ENCODE assay signal across 19 cellular contexts in the genomic region with DNA sequence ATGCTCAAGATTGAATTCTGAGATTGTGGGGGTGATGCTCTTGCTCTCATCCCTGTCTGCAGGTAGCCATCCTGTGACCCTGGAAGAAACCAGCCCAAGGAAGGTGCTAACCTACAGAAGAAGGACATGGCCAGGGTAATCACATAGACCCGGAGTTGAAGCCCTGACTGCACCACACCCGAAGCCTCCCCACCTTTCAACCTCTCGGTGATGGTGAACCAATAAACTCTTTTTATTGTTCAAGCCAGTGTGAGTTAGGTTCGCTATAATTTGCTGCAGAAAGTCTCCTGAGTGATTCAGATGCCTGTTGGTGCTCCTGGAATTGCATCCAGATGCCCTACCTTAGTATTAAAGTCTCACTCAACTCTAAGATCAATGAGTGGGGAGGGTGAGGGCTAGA.
"Had no signal": no experiment of that assay in that cellular context is flagged by ENCODE, and none has a peak within 500 bp of the region (broad histone marks: within the 10 kb centered on the region; RNA-seq: fewer than 3 reads in every experiment).

No MANE protein-coding gene starts in this region.

- H3K9me3 Mint-ChIP-seq: mesothelial cell of epicardium; natural killer cell treated with Interleukin-12 subunit alpha and Interleukin-12 subunit beta and Interleukin-15 and Interleukin-18, amount 100 ng/mL, for 72 hours; stimulated activated naive B cell treated with anti-CD40 and anti-IgM and Interleukin-4, amounts not matched to agents 10 μg/mL and 1 μg/mL and 100 μg/mL, for 72 hours had no signal

- H3K4me1 ChIP-seq: foreskin keratinocyte, testis had no signal

- H3K9ac ChIP-seq: parathyroid adenoma had no signal

- H3K4me3 ChIP-seq: sigmoid colon, skin epidermis, testis, tibial nerve, upper lobe of right lung had no signal

- H3K27ac ChIP-seq: foreskin keratinocyte, parathyroid adenoma, sigmoid colon, skin epidermis, testis, tibial nerve, upper lobe of right lung had no signal

- ATAC-seq: foreskin keratinocyte; left cardiac atrium; left ventricle myocardium superior; stimulated activated naive B cell treated with anti-CD40 and anti-IgM and Interleukin-4, amounts not matched to agents 10 μg/mL and 1 μg/mL and 100 μg/mL, for 72 hours; stimulated activated naive CD8-positive, alpha-beta T cell treated with anti-CD3 and anti-CD28 coated beads, Interleukin-15, amount 100 ng/mL, for 72 hours had no signal

- DNase-seq: dermis blood vessel endothelial cell; erythroblast; foreskin keratinocyte; kidney; left cardiac atrium; left ventricle myocardium superior; mammary epithelial cell; sigmoid colon; stimulated activated CD4-positive, alpha-beta T cell treated with anti-CD3 and anti-CD28 coated beads, Interleukin-2, amount 100 ng/mL, for 24 hours; stimulated activated CD4-positive, alpha-beta T cell treated with anti-CD3 and anti-CD28 coated beads, Interleukin-4, amount 100 ng/mL, for 4 hours; stimulated activated naive B cell treated with anti-CD40 and anti-IgM and Interleukin-4, amounts not matched to agents 10 μg/mL and 1 μg/mL and 100 μg/mL, for 72 hours; stimulated activated naive CD8-positive, alpha-beta T cell treated with anti-CD3 and anti-CD28 coated beads, Interleukin-15, amount 100 ng/mL, for 72 hours; testis; upper lobe of right lung had no signal

- H3K4me1 Mint-ChIP-seq: stimulated activated naive CD8-positive, alpha-beta T cell treated with anti-CD3 and anti-CD28 coated beads, Interleukin-15, amount 100 ng/mL, for 72 hours had no signal

- H3K4me3 Mint-ChIP-seq: mesothelial cell of epicardium; natural killer cell treated with Interleukin-12 subunit alpha and Interleukin-12 subunit beta and Interleukin-15 and Interleukin-18, amount 100 ng/mL, for 72 hours; stimulated activated naive B cell treated with anti-CD40 and anti-IgM and Interleukin-4, amounts not matched to agents 10 μg/mL and 1 μg/mL and 100 μg/mL, for 72 hours; stimulated activated naive CD8-positive, alpha-beta T cell treated with anti-CD3 and anti-CD28 coated beads, Interleukin-15, amount 100 ng/mL, for 72 hours had no signal

- H3K79me2 ChIP-seq: parathyroid adenoma had no signal

- H3K36me3 ChIP-seq: sigmoid colon, tibial nerve, upper lobe of right lung had no signal

- H3K9me3 ChIP-seq: sigmoid colon, testis, tibial nerve, upper lobe of right lung had no signal

- H2AFZ ChIP-seq: parathyroid adenoma had no signal

- H3K27me3 ChIP-seq: foreskin keratinocyte, sigmoid colon, testis, tibial nerve, upper lobe of right lung had no signal

- H3K27ac Mint-ChIP-seq: mesothelial cell of epicardium; natural killer cell treated with Interleukin-12 subunit alpha and Interleukin-12 subunit beta and Interleukin-15 and Interleukin-18, amount 100 ng/mL, for 72 hours; stimulated activated naive B cell treated with anti-CD40 and anti-IgM and Interleukin-4, amounts not matched to agents 10 μg/mL and 1 μg/mL and 100 μg/mL, for 72 hours had no signal

- H3K36me3 Mint-ChIP-seq: mesothelial cell of epicardium; natural killer cell treated with Interleukin-12 subunit alpha and Interleukin-12 subunit beta and Interleukin-15 and Interleukin-18, amount 100 ng/mL, for 72 hours; stimulated activated naive B cell treated with anti-CD40 and anti-IgM and Interleukin-4, amounts not matched to agents 10 μg/mL and 1 μg/mL and 100 μg/mL, for 72 hours had no signal
